In genomic region chr3:84806958-84807357, GRCh38 we compare ENCODE assay signal across 22 cellular contexts.
DNase-seq lines count a peak whose midpoint lies in the region; ATAC-seq, FAIRE-seq and TF ChIP-seq lines count a peak whose summit lies in the region.
"Had no signal": no experiment of that assay in that cellular context is flagged by ENCODE, and none has a peak within 500 bp of the region (broad histone marks: within the 10 kb centered on the region; RNA-seq: fewer than 3 reads in every experiment).

No MANE protein-coding gene starts in this region.

- H3K4me3 ChIP-seq in HepG2 (replicated peaks in 1 of 3; ENCODE audit: insufficient read depth in 1 of 3, low read depth in 2 of 3, low read length in 3 of 3) (no peak overlapping the region), right lobe of liver (no peak overlapping the region), IMR-90 (ENCODE audit: insufficient read depth, low read depth, low read length) (no peak overlapping the region), K562 (no peak overlapping the region), neuronal stem cell (ENCODE audit: low read length in 2 of 2) (no peak overlapping the region)
- H3K4me3 ChIP-seq: BLaER1 treated with 17β-estradiol and CSF1 and Interleukin-3, amounts not matched to agents 10 nM and 100 nM had no signal

- H3K79me1 ChIP-seq in IMR-90 (ENCODE audit: low read depth in 1 of 2, low read length in 2 of 2), result no peaks in the 10 kb centered on the region
- H3K79me1 ChIP-seq in neuronal stem cell (ENCODE audit: low read depth, low read length), result no peaks in the 10 kb centered on the region

- FAIRE-seq in HepG2 (lab: Jason Lieb, UNC) (no peak), K562 (lab: Jason Lieb, UNC) (no peak)
- FAIRE-seq: D721Med, G401.6, GM12891, GM18507 had no signal

- dilution Hi-C loops in IMR-90 (cut with HindIII; ENCODE audit: low sequenced_read_pairs, unreplicated experiment), result no loop called here

- H3K36me3 ChIP-seq in HepG2 (replicated peaks in 1 of 2; ENCODE audit: control insufficient read depth in 1 of 2, insufficient read depth in 2 of 2, low read length in 2 of 2), result no peaks in the 10 kb centered on the region
- H3K36me3 ChIP-seq in right lobe of liver, result no peaks in the 10 kb centered on the region
- no peaks in the 10 kb centered on the region for H3K36me3 ChIP-seq in IMR-90 (ENCODE audit: control insufficient read depth, insufficient read depth, low read length)
- no peaks in the 10 kb centered on the region for H3K36me3 ChIP-seq in K562 (ENCODE audit: control insufficient read depth, insufficient read depth, low read length)
- H3K36me3 ChIP-seq in neuronal stem cell (replicated peaks in 1 of 2; ENCODE audit: control insufficient read depth in 2 of 2, insufficient read depth in 2 of 2, low read length in 2 of 2), result no peaks in the 10 kb centered on the region
- H3K36me3 ChIP-seq: BLaER1 treated with 17β-estradiol and CSF1 and Interleukin-3, amounts not matched to agents 10 nM and 100 nM had no signal

- H3K14ac ChIP-seq in IMR-90 (replicated peaks; ENCODE audit: low read depth, low read length) (no peak overlapping the region), neuronal stem cell (ENCODE audit: low read length) (no peak overlapping the region)

- H3K18ac ChIP-seq in IMR-90 (ENCODE audit: low read depth, low read length) (no peak overlapping the region), neuronal stem cell (ENCODE audit: low read length) (no peak overlapping the region)

- no TSS peak for BruUV-seq in HepG2 (replicated peaks; lab: Mats Ljungman, UMichigan)
- BruUV-seq in IMR-90 (replicated peaks; lab: Mats Ljungman, UMichigan), result no TSS peak
- no TSS peak for BruUV-seq in K562 (replicated peaks; lab: Mats Ljungman, UMichigan)

- H2BK5ac ChIP-seq in IMR-90 (ENCODE audit: low read depth, low read length, poor library complexity, severe bottlenecking), result no peak overlapping the region
- H2BK5ac ChIP-seq in neuronal stem cell (ENCODE audit: low read length), result no peak overlapping the region

- H2BK120ac ChIP-seq in IMR-90 (ENCODE audit: low read depth, low read length), result no peak overlapping the region
- no peak overlapping the region for H2BK120ac ChIP-seq in neuronal stem cell (ENCODE audit: low read depth, low read length)

- H4K20me1 ChIP-seq in HepG2 (ENCODE audit: insufficient read depth, low read length) (no peaks in the 10 kb centered on the region), IMR-90 (ENCODE audit: insufficient read depth, low read length) (no peaks in the 10 kb centered on the region), K562 (replicated peaks; ENCODE audit: control insufficient read depth, insufficient read depth, low read length) (no peaks in the 10 kb centered on the region)
- H4K20me1 ChIP-seq: BLaER1 treated with 17β-estradiol and CSF1 and Interleukin-3, amounts not matched to agents 10 nM and 100 nM had no signal

- no peak overlapping the region for H2BK20ac ChIP-seq in IMR-90 (ENCODE audit: low read depth, low read length)

- no peaks in the 10 kb centered on the region for H3K9me1 ChIP-seq in IMR-90 (ENCODE audit: insufficient read depth, low read length)
- no peaks in the 10 kb centered on the region for H3K9me1 ChIP-seq in K562 (ENCODE audit: control insufficient read depth, insufficient read depth, low read length)

- H3K27me3 ChIP-seq in HepG2 (ENCODE audit: control insufficient read depth in 1 of 2, insufficient read depth in 2 of 2, low read length in 2 of 2), result no peaks in the 10 kb centered on the region
- H3K27me3 ChIP-seq in right lobe of liver, result no peaks in the 10 kb centered on the region
- no peaks in the 10 kb centered on the region for H3K27me3 ChIP-seq in IMR-90 (ENCODE audit: control insufficient read depth, insufficient read depth, low read length)
- no peaks in the 10 kb centered on the region for H3K27me3 ChIP-seq in K562 (ENCODE audit: control insufficient read depth in 2 of 2, insufficient read depth in 2 of 2, low read length in 2 of 2)
- H3K27me3 ChIP-seq in neuronal stem cell (ENCODE audit: control insufficient read depth in 3 of 3, insufficient read depth in 3 of 3, low read depth in 1 of 3, low read length in 3 of 3), result no peaks in the 10 kb centered on the region
- H3K27me3 ChIP-seq: BLaER1 treated with 17β-estradiol and CSF1 and Interleukin-3, amounts not matched to agents 10 nM and 100 nM had no signal

- no peak overlapping the region for H3K56ac ChIP-seq in IMR-90 (ENCODE audit: extremely low read depth, insufficient read depth, low read length)

- no peaks in the 10 kb centered on the region for H3K9me3 ChIP-seq in HepG2 (ENCODE audit: low read length)
- no peaks in the 10 kb centered on the region for H3K9me3 ChIP-seq in right lobe of liver
- H3K9me3 ChIP-seq in IMR-90 (ENCODE audit: control insufficient read depth, insufficient read depth, low read length), result peaks cover 5% of the 10 kb centered on the region
- H3K9me3 ChIP-seq in K562 (replicated peaks; ENCODE audit: control insufficient read depth, insufficient read depth, low read depth, low read length), result no peaks in the 10 kb centered on the region
- H3K9me3 ChIP-seq in neuronal stem cell (replicated peaks in 1 of 2; ENCODE audit: control insufficient read depth in 2 of 2, insufficient read depth in 1 of 2, low read depth in 1 of 2, low read length in 2 of 2), result no peaks in the 10 kb centered on the region
- H3K9me3 ChIP-seq: BLaER1 treated with 17β-estradiol and CSF1 and Interleukin-3, amounts not matched to agents 10 nM and 100 nM; Caco-2 had no signal

- TF ChIP-seq EP300 in HepG2 (IDR thresholded peaks at IDR 0.05; ENCODE audit: low read depth in 2 of 2, low read length in 2 of 2) (no peak), HepG2 (CRISPR knock-in tag; IDR thresholded peaks at IDR 0.05; ENCODE audit: borderline replicate concordance) (no peak), K562 (IDR thresholded peaks at IDR 0.05; ENCODE audit: low read length) (no peak)

- H3K4me2 ChIP-seq in HepG2 (ENCODE audit: low read depth, low read length) (no peak overlapping the region), IMR-90 (ENCODE audit: low read depth, low read length) (no peak overlapping the region), K562 (ENCODE audit: insufficient read depth, low read length) (no peak overlapping the region), neuronal stem cell (ENCODE audit: insufficient read depth, low read length, poor library complexity, severe bottlenecking) (peak overlapping the region; percentile 11)
- H3K4me2 ChIP-seq: BLaER1 treated with 17β-estradiol and CSF1 and Interleukin-3, amounts not matched to agents 10 nM and 100 nM had no signal

- intact Hi-C loops in HepG2 (cut with micrococcal nuclease; ENCODE audit: unreplicated experiment), result no loop called here
- intact Hi-C loops in right lobe of liver (cut with DNase I), result no loop called here
- intact Hi-C loops in IMR-90 (cut with micrococcal nuclease), result no loop called here
- intact Hi-C loops in K562 (cut with micrococcal nuclease), result no loop called here

- no peak overlapping the region for H3K9ac ChIP-seq in HepG2 (ENCODE audit: insufficient read depth, low read depth, low read length)
- H3K9ac ChIP-seq in IMR-90 (ENCODE audit: low read depth, low read length), result no peak overlapping the region
- H3K9ac ChIP-seq in K562 (ENCODE audit: insufficient read depth in 1 of 2, low read depth in 2 of 2, low read length in 2 of 2), result no peak overlapping the region
- no peak overlapping the region for H3K9ac ChIP-seq in neuronal stem cell (ENCODE audit: low read depth, low read length, poor library complexity)
- H3K9ac ChIP-seq: BLaER1 treated with 17β-estradiol and CSF1 and Interleukin-3, amounts not matched to agents 10 nM and 100 nM had no signal

- no peak overlapping the region for H3K4ac ChIP-seq in IMR-90 (ENCODE audit: low read depth, low read length)
- H3K4ac ChIP-seq in neuronal stem cell (ENCODE audit: low read length), result no peak overlapping the region

- H2AK5ac ChIP-seq in IMR-90 (ENCODE audit: low read depth, low read length) (no peak overlapping the region), neuronal stem cell (ENCODE audit: low read depth, low read length) (no peak overlapping the region)

- TF ChIP-seq POLR2A in HepG2 (IDR thresholded peaks at IDR 0.05; ENCODE audit: insufficient read depth in 1 of 2, low read depth in 2 of 2, low read length in 2 of 2), result no peak
- TF ChIP-seq POLR2A in right lobe of liver (IDR thresholded peaks at IDR 0.05), result no peak
- TF ChIP-seq POLR2A in IMR-90 (IDR thresholded peaks at IDR 0.05; ENCODE audit: low read depth, low read length), result no peak
- no peak for TF ChIP-seq POLR2A in K562 (conservative IDR thresholded peaks at IDR 0.05)

- no peak overlapping the region for H4K8ac ChIP-seq in IMR-90 (ENCODE audit: low read depth in 2 of 2, low read length in 2 of 2)
- H4K8ac ChIP-seq in neuronal stem cell (ENCODE audit: low read depth, low read length), result peak overlapping the region; percentile 43

- ATAC-seq in HepG2 (no peak), right lobe of liver (no peak), IMR-90 (ENCODE audit: low read depth) (no peak), K562 (no peak)
- ATAC-seq: CD8-positive, alpha-beta T cell had no signal

- H2AK9ac ChIP-seq in IMR-90 (replicated peaks; ENCODE audit: low read depth, low read length, poor library complexity), result no peak overlapping the region

- 6% methylated on average over 3 of the region's 3 CpGs for WGBS in HepG2 (ENCODE audit: low lambda C conversion rate)
- 25% methylated on average over 3 of the region's 3 CpGs for WGBS in right lobe of liver (ENCODE audit: insufficient coverage, low coverage, low lambda C conversion rate, missing lambda C conversion rate)
- WGBS in IMR-90 (ENCODE audit: extremely low coverage in 2 of 2, insufficient read length in 1 of 2), 2 experiments, result no CpG with 5 or more reads among the region's 3 CpGs
- 0% methylated on average over 3 of the region's 3 CpGs for WGBS in K562 (ENCODE audit: insufficient coverage, low coverage, missing lambda C conversion rate)
- WGBS in neuronal stem cell (ENCODE audit: extremely low coverage in 2 of 2, insufficient read length in 2 of 2, insufficient replicate concordance in 1 of 2), 2 donors, result no CpG with 5 or more reads among the region's 3 CpGs

- TF ChIP-seq RAD21 in HepG2 (CRISPR knock-in tag; IDR thresholded peaks at IDR 0.05), result no peak
- no peak for TF ChIP-seq RAD21 in IMR-90 (IDR thresholded peaks at IDR 0.05; ENCODE audit: low read length)
- no peak for TF ChIP-seq RAD21 in K562 (CRISPR knock-in tag; conservative IDR thresholded peaks at IDR 0.05 in 1 of 2, IDR thresholded peaks at IDR 0.05 in 1 of 2)

- H2AFZ ChIP-seq in HepG2 (ENCODE audit: low read length) (no peak overlapping the region), IMR-90 (replicated peaks; ENCODE audit: low read length, poor library complexity) (no peak overlapping the region), K562 (ENCODE audit: low read depth, low read length) (no peak overlapping the region), neuronal stem cell (ENCODE audit: low read length) (no peak overlapping the region)

- TF ChIP-seq CTCF in HepG2 (CRISPR knock-in tag; IDR thresholded peaks at IDR 0.05) (no peak), right lobe of liver (IDR thresholded peaks at IDR 0.05) (no peak), IMR-90 (conservative IDR thresholded peaks at IDR 0.05; ENCODE audit: low read depth, low read length) (no peak), K562 (IDR thresholded peaks at IDR 0.05 in 2 of 3, conservative IDR thresholded peaks at IDR 0.05 in 1 of 3; ENCODE audit: insufficient read depth in 2 of 3, low read depth in 1 of 3, low read length in 3 of 3) (no peak)

- POLR2A ChIA-PET in HepG2 (lab: Yijun Ruan, JAX), result no interaction called here
- POLR2A ChIA-PET in IMR-90 (lab: Charles Lee; ENCODE audit: unreplicated experiment), result no interaction called here
- POLR2A ChIA-PET in K562 (lab: Yijun Ruan, JAX), result no interaction called here

- H2BK15ac ChIP-seq in IMR-90 (ENCODE audit: low read depth, low read length) (no peak overlapping the region), neuronal stem cell (ENCODE audit: low read length) (no peak overlapping the region)

- H3K4me1 ChIP-seq in HepG2 (ENCODE audit: insufficient read depth, low read length), result no peaks in the 10 kb centered on the region
- no peaks in the 10 kb centered on the region for H3K4me1 ChIP-seq in right lobe of liver
- H3K4me1 ChIP-seq in IMR-90 (ENCODE audit: control insufficient read depth, insufficient read depth, low read length), result no peaks in the 10 kb centered on the region
- H3K4me1 ChIP-seq in K562 (replicated peaks in 1 of 2; ENCODE audit: control insufficient read depth in 2 of 2, insufficient read depth in 2 of 2, low read length in 2 of 2), result no peaks in the 10 kb centered on the region
- no peaks in the 10 kb centered on the region for H3K4me1 ChIP-seq in neuronal stem cell (ENCODE audit: control insufficient read depth in 2 of 2, insufficient read depth in 1 of 2, low read depth in 1 of 2, low read length in 2 of 2)
- H3K4me1 ChIP-seq: Caco-2 had no signal

- DNase-seq in HepG2 (ENCODE audit: low spot score) (no peak), right lobe of liver (no peak), IMR-90 (no peak), K562 (ENCODE audit: extremely low read depth in 1 of 4, low spot score in 3 of 4) (no peak), neuronal stem cell (ENCODE audit: low spot score) (no peak), hypothalamus (lab: John Stamatoyannopoulos, UW) (no peak), AML-193 (lab: John Stamatoyannopoulos, UW) (no peak), NCI-H187 treated with DMSO at 0.1 percent for 48 hours (lab: John Stamatoyannopoulos, UW) (no peak)
- DNase-seq: ACHN; Caco-2; Calu3; CD4-positive, alpha-beta T cell; CD8-positive, alpha-beta T cell; DMS79 treated with DMSO at 0.1 percent for 48 hours; GF-D8 had no signal

- H4K91ac ChIP-seq in IMR-90 (ENCODE audit: insufficient read depth, low read depth, low read length) (no peak overlapping the region), neuronal stem cell (ENCODE audit: low read depth, low read length, poor library complexity) (no peak overlapping the region)

- in situ Hi-C loops in HepG2 (cut with HindIII; ENCODE audit: extremely low pct_ligation_motif_present, low pct_unique_long_range_greater_than_20kb), result no loop called here
- in situ Hi-C loops in IMR-90 (cut with MboI; ENCODE audit: low sequenced_read_pairs), result no loop called here
- in situ Hi-C loops in K562 (cut with MboI), result no loop called here

- H4K5ac ChIP-seq in IMR-90 (ENCODE audit: low read depth, low read length), result no peak overlapping the region

- CTCF ChIA-PET in HepG2 (lab: Yijun Ruan, JAX; ENCODE audit: low intra/inter-chr PET ratio, low total read pairs), result no interaction called here
- CTCF ChIA-PET in IMR-90 (lab: Yijun Ruan, JAX), result no interaction called here
- CTCF ChIA-PET in K562 (lab: Yijun Ruan, JAX; ENCODE audit: low intra/inter-chr PET ratio), result no interaction called here

- no peak overlapping the region for H3K27ac ChIP-seq in HepG2 (ENCODE audit: extremely low read length, insufficient read depth, low read length)
- H3K27ac ChIP-seq in right lobe of liver, result no peak overlapping the region
- H3K27ac ChIP-seq in IMR-90 (ENCODE audit: insufficient read depth, low read length), result no peak overlapping the region
- no peak overlapping the region for H3K27ac ChIP-seq in K562 (ENCODE audit: extremely low read depth, low read depth, low read length)
- H3K27ac ChIP-seq in neuronal stem cell (replicated peaks; ENCODE audit: low read length), result no peak overlapping the region
- H3K27ac ChIP-seq: 22Rv1; BLaER1 treated with 17β-estradiol and CSF1 and Interleukin-3, amounts not matched to agents 10 nM and 100 nM; C4-2B had no signal

- H3K23ac ChIP-seq in IMR-90 (ENCODE audit: low read depth, low read length) (no peak overlapping the region), neuronal stem cell (ENCODE audit: low read depth, low read length, poor library complexity) (no peak overlapping the region)

- H2BK12ac ChIP-seq in neuronal stem cell (ENCODE audit: low read length), result no peak overlapping the region

- no peaks in the 10 kb centered on the region for H3K79me2 ChIP-seq in HepG2 (ENCODE audit: insufficient read depth, low read length)
- no peaks in the 10 kb centered on the region for H3K79me2 ChIP-seq in K562 (ENCODE audit: control insufficient read depth, insufficient read depth, low read length)

Comparison
In these comparisons a context has a peak if more than half of its experiments do, and no peak if none do; other contexts are left out.
1. Of the 241 proteins assayed by ChIP-seq in both HepG2 and K562: peak only in HepG2: MAFK; only in K562: MAFG; in both: MAFF; in neither: 238.